In genomic region chr19:13692096-13692495, GRCh38 we compare ENCODE assay signal across 11 cellular contexts.
DNase-seq lines count a peak whose midpoint lies in the region; ATAC-seq and TF ChIP-seq lines count a peak whose summit lies in the region.
"Had no signal": no experiment of that assay in that cellular context is flagged by ENCODE, and none has a peak within 500 bp of the region (broad histone marks: within the 10 kb centered on the region; RNA-seq: fewer than 3 reads in every experiment).

No MANE protein-coding gene starts in this region.

- no peak for TF ChIP-seq CTCF in CD14-positive monocyte (IDR thresholded peaks at IDR 0.05)
- no peak for TF ChIP-seq CTCF in WTC11 (IDR thresholded peaks at IDR 0.05)

- H3K4ac ChIP-seq in mesendoderm (ENCODE audit: low read depth, low read length), result no peak overlapping the region

- CTCF ChIA-PET in WTC11 (lab: Charles Lee), result interaction anchor here (0.7 kb wide), 1 partner anchor 103 kb away, joined by 3 read pairs; no protein-coding TSS in a partner anchor

- no peak overlapping the region for H3K23ac ChIP-seq in mesendoderm (ENCODE audit: low read length)

- no peaks in the 10 kb centered on the region for H3K79me1 ChIP-seq in mesendoderm (ENCODE audit: low read length)

- no peaks in the 10 kb centered on the region for H3K27me3 ChIP-seq in mesendoderm (ENCODE audit: insufficient read depth, low read length, poor library complexity)

- no peak overlapping the region for H2BK5ac ChIP-seq in mesendoderm (ENCODE audit: low read length)

- no peak overlapping the region for H4K5ac ChIP-seq in mesendoderm (ENCODE audit: low read length)

- no peak overlapping the region for H2BK15ac ChIP-seq in mesendoderm (replicated peaks; ENCODE audit: low read depth)

- H3K9ac ChIP-seq in mesendoderm (ENCODE audit: low read length), result no peak overlapping the region

- H3K27me3 Mint-ChIP-seq in CD14-positive monocyte (ENCODE audit: low read depth in 3 of 3) (peaks cover 5 to 14% (median 12%) of the 10 kb centered on the region in 3 donors), WTC11 (ENCODE audit: low read depth) (peaks cover 36% of the 10 kb centered on the region)

- DNase-seq in ELR (ENCODE audit: low read depth) (peak; percentile 72), NCI-H345 (lab: John Stamatoyannopoulos, UW) (peak; percentile 74), cerebellum (ENCODE audit: low spot score) (peak; percentile 48), nucleus accumbens (lab: John Stamatoyannopoulos, UW) (peak in 49 of 56 donors; percentile 1 to 83 (median 49)), CD14-positive monocyte (ENCODE audit: low spot score) (no peak), Kasumi-1 (lab: John Stamatoyannopoulos, UW) (no peak), mesendoderm (no peak), WTC11 (ENCODE audit: low spot score) (no peak)
- DNase-seq: activated T-cell treated with anti-CD3 and anti-CD28 coated beads, Interleukin-2, amount 50 U/mL, for 72 hours; left ventricle myocardium superior; NCI-H524 treated with DMSO at 0.1 percent for 48 hours had no signal

- H3K4me1 ChIP-seq in mesendoderm (ENCODE audit: control insufficient read depth, low read depth, low read length), result no peaks in the 10 kb centered on the region

- H3K4me3 Mint-ChIP-seq in CD14-positive monocyte, result no peak overlapping the region
- H3K4me3 Mint-ChIP-seq in WTC11, result no peak overlapping the region
- H3K4me3 Mint-ChIP-seq: activated T-cell treated with anti-CD3 and anti-CD28 coated beads, Interleukin-2, amount 50 U/mL, for 72 hours had no signal

- no peak overlapping the region for H3K4me2 ChIP-seq in mesendoderm (ENCODE audit: low read length)

- no peak overlapping the region for H3K4me3 ChIP-seq in mesendoderm (ENCODE audit: low read length)

- H4K8ac ChIP-seq in mesendoderm (ENCODE audit: low read depth, low read length), result no peak overlapping the region

- H3K4me1 Mint-ChIP-seq in CD14-positive monocyte (no peaks in the 10 kb centered on the region), WTC11 (peaks cover 6% of the 10 kb centered on the region)

- H3K27ac ChIP-seq in mesendoderm (ENCODE audit: low read depth, low read length), result no peak overlapping the region

- H3K36me3 Mint-ChIP-seq in CD14-positive monocyte (no peaks in the 10 kb centered on the region), WTC11 (0 out of 2 replicates have a peak, but pooled peaks cover 2% of the 10 kb centered on the region)

- no CpG with 5 or more reads among the region's 7 CpGs for WGBS in mesendoderm (ENCODE audit: extremely low coverage, insufficient coverage, low lambda C conversion rate)

- POLR2A ChIA-PET in WTC11 (lab: Charles Lee), result no interaction called here

- no peak overlapping the region for H2AK5ac ChIP-seq in mesendoderm (ENCODE audit: low read length)

- no peaks in the 10 kb centered on the region for H3K36me3 ChIP-seq in mesendoderm (ENCODE audit: control insufficient read depth, insufficient read depth, low read length)

- H2BK120ac ChIP-seq in mesendoderm (ENCODE audit: low read depth, low read length), result no peak overlapping the region

- H3K79me2 ChIP-seq in mesendoderm (ENCODE audit: control insufficient read depth, insufficient read depth, low read length), result no peaks in the 10 kb centered on the region

- no peak overlapping the region for H3K18ac ChIP-seq in mesendoderm (ENCODE audit: low read length)

- intact Hi-C loops in CD14-positive monocyte (cut with micrococcal nuclease), result no loop called here

- H3K9me3 Mint-ChIP-seq in CD14-positive monocyte (peaks cover 0 to 7% (median 2%) of the 10 kb centered on the region in 7 donors), WTC11 (peaks cover 11% of the 10 kb centered on the region)
- H3K9me3 Mint-ChIP-seq: activated T-cell treated with anti-CD3 and anti-CD28 coated beads, Interleukin-2, amount 50 U/mL, for 72 hours had no signal

- ATAC-seq in WTC11, result no peak
- ATAC-seq: left ventricle myocardium superior had no signal

- H3K27ac Mint-ChIP-seq in CD14-positive monocyte (no peak overlapping the region), WTC11 (no peak overlapping the region)
- H3K27ac Mint-ChIP-seq: activated T-cell treated with anti-CD3 and anti-CD28 coated beads, Interleukin-2, amount 50 U/mL, for 72 hours had no signal

- no peak overlapping the region for H3K56ac ChIP-seq in mesendoderm (ENCODE audit: low read length)

TF ChIP-seq in WTC11, 78 proteins besides CTCF, POLR2A, EP300 and RAD21:
- no peak for TF ChIP-seq NFYB (CRISPR knock-in tag; conservative IDR thresholded peaks at IDR 0.05; ENCODE audit: low read depth)
- no peak for TF ChIP-seq GRHL2 (CRISPR knock-in tag; IDR thresholded peaks at IDR 0.05; ENCODE audit: insufficient replicate concordance, severe bottlenecking)
- no peak for TF ChIP-seq ATF2 (CRISPR knock-in tag; IDR thresholded peaks at IDR 0.05; ENCODE audit: borderline replicate concordance, low read depth)
- no peak for TF ChIP-seq OVOL2 (CRISPR knock-in tag; IDR thresholded peaks at IDR 0.05; ENCODE audit: borderline replicate concordance)
- no peak for TF ChIP-seq GTF2I (CRISPR knock-in tag; conservative IDR thresholded peaks at IDR 0.05)
- no peak for TF ChIP-seq CDX4 (CRISPR knock-in tag; IDR thresholded peaks at IDR 0.05; ENCODE audit: borderline replicate concordance)
- TF ChIP-seq HMGXB4 (CRISPR knock-in tag; IDR thresholded peaks at IDR 0.05), result no peak
- TF ChIP-seq CREM (CRISPR knock-in tag; IDR thresholded peaks at IDR 0.05), result no peak

Comparison
In these comparisons a context has a peak if more than half of its experiments do, and no peak if none do; other contexts are left out.
1. DNase-seq: peak in ELR (single experiment), NCI-H345 (single experiment), cerebellum (single experiment) and nucleus accumbens (49 of 56); none in CD14-positive monocyte (single experiment), Kasumi-1 (0 of 2), mesendoderm (single experiment) and WTC11 (single experiment).